Comparison of ENCODE assay signal across 14 cellular contexts in the genomic region with DNA sequence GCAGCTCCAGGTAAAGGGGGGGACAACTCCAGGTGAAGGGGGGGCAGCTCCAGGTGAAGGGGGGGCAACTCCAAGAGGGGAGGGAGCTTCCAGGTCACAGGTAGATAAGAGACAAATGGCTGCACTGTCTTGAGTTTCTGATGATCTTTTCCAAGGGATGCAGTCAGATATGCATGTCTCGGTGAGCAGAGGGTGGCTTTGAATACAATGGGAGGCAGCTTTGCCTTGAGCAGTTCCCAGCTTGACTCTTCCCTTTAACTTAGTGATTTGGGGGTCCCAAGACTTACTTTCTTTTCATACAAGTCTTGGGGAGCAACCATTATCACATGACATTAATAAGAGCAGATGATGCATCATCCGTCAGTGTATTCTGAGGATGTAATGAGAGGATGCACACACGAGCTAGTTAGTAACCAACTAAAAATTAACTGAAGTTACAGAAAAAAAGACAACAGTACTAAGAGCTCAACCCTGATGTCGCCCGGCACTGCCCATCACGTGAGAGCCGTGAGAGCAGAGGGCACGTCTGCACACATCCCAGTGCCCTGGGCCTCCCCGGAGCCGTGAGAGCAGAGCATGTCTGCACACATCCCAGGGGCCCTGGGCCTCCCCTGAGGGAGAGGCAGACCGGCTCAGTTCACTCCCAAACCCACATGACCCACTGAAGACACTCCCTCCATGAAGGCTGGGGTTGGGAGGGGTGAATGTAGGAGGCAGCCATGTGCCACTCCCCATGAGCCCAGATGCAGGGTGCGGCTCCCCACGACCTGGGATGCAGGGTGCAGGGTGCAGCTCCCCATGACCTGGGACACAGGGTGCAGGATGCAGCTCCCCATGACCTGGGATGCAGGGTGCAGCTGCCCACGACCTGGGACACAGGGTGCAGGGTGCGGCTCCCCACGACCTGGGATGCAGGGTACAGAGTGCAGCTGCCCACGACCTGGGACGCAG. TPM values are rescaled to one million over a fixed set of nuclear protein-coding genes. Genes with fewer than 3 reads are reported as not detected.
A peak's percentile ranks its signal among the peaks of the same experiment; 100 is the strongest.
DNase-seq lines count a peak whose midpoint lies in the region; ATAC-seq and TF ChIP-seq lines count a peak whose summit lies in the region.
"Had no signal": no experiment of that assay in that cellular context is flagged by ENCODE, and none has a peak within 500 bp of the region (broad histone marks: within the 10 kb centered on the region; RNA-seq: fewer than 3 reads in every experiment).

No MANE protein-coding gene starts in this region.

- peak; percentile 71 for ATAC-seq in DND-41 (ENCODE audit: insufficient read depth, low read depth)
- ATAC-seq in Panc1, result peak; percentile 59
- ATAC-seq in mucosa of descending colon, result peak; percentile 21
- ATAC-seq: activated CD8-positive, alpha-beta memory T cell treated with anti-CD3 and anti-CD28 coated beads, Interleukin-2, amount 10 ng/mL, durations not matched to agents 7 days and 5 days; Right ventricle myocardium inferior had no signal

- peak overlapping the region; percentile 44 for H3K4me3 Mint-ChIP-seq in endothelial cell (ENCODE audit: unreplicated experiment)
- H3K4me3 Mint-ChIP-seq: activated CD8-positive, alpha-beta memory T cell treated with anti-CD3 and anti-CD28 coated beads, Interleukin-2, amount 10 ng/mL, durations not matched to agents 7 days and 5 days; B cell had no signal

- POLR2A ChIA-PET in Panc1 (lab: Charles Lee), result interaction anchor here (0.7 kb wide), 2 partner anchors 16 to 105 kb away, joined by 3 to 5 read pairs; no protein-coding TSS in a partner anchor

- peaks cover 6% of the 10 kb centered on the region for H3K36me3 Mint-ChIP-seq in endothelial cell (ENCODE audit: low read depth, unreplicated experiment)
- H3K36me3 Mint-ChIP-seq: activated CD8-positive, alpha-beta memory T cell treated with anti-CD3 and anti-CD28 coated beads, Interleukin-2, amount 10 ng/mL, durations not matched to agents 7 days and 5 days had no signal

- TF ChIP-seq EP300 in tibial nerve (IDR thresholded peaks at IDR 0.05), result no peak

- no peak for TF ChIP-seq CTCF in DND-41 (IDR thresholded peaks at IDR 0.05; ENCODE audit: borderline replicate concordance, extremely low read depth, low read length, poor library complexity, severe bottlenecking)
- no peak for TF ChIP-seq CTCF in Panc1 (IDR thresholded peaks at IDR 0.05)
- no peak for TF ChIP-seq CTCF in endothelial cell (IDR thresholded peaks at IDR 0.05; ENCODE audit: unreplicated experiment)
- no peak for TF ChIP-seq CTCF in mucosa of descending colon (IDR thresholded peaks at IDR 0.05)
- no peak for TF ChIP-seq CTCF in testis (IDR thresholded peaks at IDR 0.05)
- TF ChIP-seq CTCF in tibial nerve (IDR thresholded peaks at IDR 0.05), result no peak

- H4K20me1 ChIP-seq in DND-41 (ENCODE audit: insufficient read depth, low read length), result no peaks in the 10 kb centered on the region; the same call in 1 of the 2 replicates

- TF ChIP-seq POLR2A in testis (IDR thresholded peaks at IDR 0.05) (no peak), tibial nerve (IDR thresholded peaks at IDR 0.05) (no peak)

- H3K4me1 Mint-ChIP-seq in endothelial cell (ENCODE audit: unreplicated experiment), result peaks cover 38% of the 10 kb centered on the region
- H3K4me1 Mint-ChIP-seq: activated CD8-positive, alpha-beta memory T cell treated with anti-CD3 and anti-CD28 coated beads, Interleukin-2, amount 10 ng/mL, durations not matched to agents 7 days and 5 days had no signal

- H3K9me3 ChIP-seq in DND-41 (ENCODE audit: insufficient read depth, low read length, severe bottlenecking), result no peaks in the 10 kb centered on the region
- no peaks in the 10 kb centered on the region for H3K9me3 ChIP-seq in Panc1 (ENCODE audit: control insufficient read depth, insufficient read depth, low read depth, low read length)
- H3K9me3 ChIP-seq in mucosa of descending colon, result no peaks in the 10 kb centered on the region
- H3K9me3 ChIP-seq in testis, result no peaks in the 10 kb centered on the region
- H3K9me3 ChIP-seq in tibial nerve, result no peaks in the 10 kb centered on the region
- H3K9me3 ChIP-seq: prostate gland had no signal

- H3K79me2 ChIP-seq in DND-41 (ENCODE audit: insufficient read depth, low read length), result no peaks in the 10 kb centered on the region

- in situ Hi-C loops in Panc1 (cut with HindIII; ENCODE audit: low pct_unique_long_range_greater_than_20kb, low sequenced_read_pairs), result no loop called here

- CTCF ChIA-PET in Panc1 (lab: Charles Lee), result interaction anchor here (0.6 to 0.7 kb wide), 2 partner anchors 7 to 73 kb away, joined by 3 to 6 read pairs; no protein-coding TSS in a partner anchor

- H3K27me3 Mint-ChIP-seq in endothelial cell (ENCODE audit: unreplicated experiment), result peaks cover 8% of the 10 kb centered on the region
- H3K27me3 Mint-ChIP-seq: activated CD8-positive, alpha-beta memory T cell treated with anti-CD3 and anti-CD28 coated beads, Interleukin-2, amount 10 ng/mL, durations not matched to agents 7 days and 5 days; B cell had no signal

- DNase-seq in DND-41, result no peak
- no peak for DNase-seq in Panc1 (ENCODE audit: low read depth, low spot score)
- no peak for DNase-seq in endothelial cell (ENCODE audit: low spot score)
- no peak for DNase-seq in mucosa of descending colon
- DNase-seq in testis, result no peak
- DNase-seq in tibial nerve (ENCODE audit: low spot score in 2 of 2), result no peak
- no peak for DNase-seq in activated T-cell treated with anti-CD3 and anti-CD28 coated beads for 4 hours
- no peak for DNase-seq in activated CD4-positive, alpha-beta T cell treated with anti-CD3 and anti-CD28 coated beads for 4 hours
- DNase-seq: activated CD8-positive, alpha-beta memory T cell treated with anti-CD3 and anti-CD28 coated beads, Interleukin-2, amount 10 ng/mL, durations not matched to agents 7 days and 5 days; activated naive CD4-positive, alpha-beta T cell treated with anti-CD3 and anti-CD28 coated beads, Interleukin-2, amount 50 U/mL, for 16 hours; stimulated activated CD4-positive, alpha-beta T cell treated with anti-CD3 and anti-CD28 coated beads, Interleukin-2, amount 100 ng/mL, for 24 hours had no signal

- H3K27ac ChIP-seq in DND-41 (ENCODE audit: low read length) (no peak overlapping the region), Panc1 (ENCODE audit: low read length) (no peak overlapping the region), testis (no peak overlapping the region), tibial nerve (no peak overlapping the region)
- H3K27ac ChIP-seq: prostate gland had no signal

- H3K27me3 ChIP-seq in DND-41 (ENCODE audit: insufficient read depth, low read length, poor library complexity) (no peaks in the 10 kb centered on the region), Panc1 (ENCODE audit: control insufficient read depth, insufficient read depth, low read length) (no peaks in the 10 kb centered on the region), testis (no peaks in the 10 kb centered on the region), tibial nerve (no peaks in the 10 kb centered on the region)

- no peak overlapping the region for H2AFZ ChIP-seq in DND-41 (ENCODE audit: low read depth, low read length)

- H3K36me3 ChIP-seq in DND-41 (ENCODE audit: insufficient read depth, low read length) (no peaks in the 10 kb centered on the region), Panc1 (ENCODE audit: control insufficient read depth, insufficient read depth, low read length) (no peaks in the 10 kb centered on the region), mucosa of descending colon (ENCODE audit: low read depth) (no peaks in the 10 kb centered on the region), testis (ENCODE audit: low read depth, missing control alignments) (no peaks in the 10 kb centered on the region), tibial nerve (peaks cover 0 to 8% (median 0%) of the 10 kb centered on the region in 3 donors)
- H3K36me3 ChIP-seq: prostate gland had no signal

- no TSS peak for BruUV-seq in Panc1 (replicated peaks; lab: Mats Ljungman, UMichigan)

- H3K4me1 ChIP-seq in DND-41 (ENCODE audit: insufficient read depth, low read length), result no peaks in the 10 kb centered on the region
- peaks cover 18% of the 10 kb centered on the region for H3K4me1 ChIP-seq in Panc1 (ENCODE audit: control insufficient read depth, insufficient read depth, low read length)
- peaks cover 15% of the 10 kb centered on the region for H3K4me1 ChIP-seq in mucosa of descending colon (ENCODE audit: low read depth)
- peaks cover 5% of the 10 kb centered on the region for H3K4me1 ChIP-seq in testis
- peaks cover 0 to 48% (median 12%) of the 10 kb centered on the region in 4 donors for H3K4me1 ChIP-seq in tibial nerve

- H3K9ac ChIP-seq in DND-41 (ENCODE audit: low read depth, low read length), result no peak overlapping the region

- no peaks in the 10 kb centered on the region for H3K9me3 Mint-ChIP-seq in endothelial cell (ENCODE audit: unreplicated experiment)

- H3K27ac Mint-ChIP-seq in endothelial cell (ENCODE audit: unreplicated experiment), result no peak overlapping the region
- H3K27ac Mint-ChIP-seq: activated CD8-positive, alpha-beta memory T cell treated with anti-CD3 and anti-CD28 coated beads, Interleukin-2, amount 10 ng/mL, durations not matched to agents 7 days and 5 days; B cell had no signal

- WGBS in testis, 2 donors, result 76 to 82% methylated on average over 11 to 14 of the region's 18 CpGs
- 50 to 61% methylated on average over 18 of the region's 18 CpGs for WGBS in tibial nerve, 2 donors

- H3K4me3 ChIP-seq in DND-41 (ENCODE audit: low read depth in 1 of 2, low read length in 2 of 2), result no peak overlapping the region
- H3K4me3 ChIP-seq in Panc1 (ENCODE audit: low read depth in 2 of 2, low read length in 2 of 2), result no peak overlapping the region
- H3K4me3 ChIP-seq in mucosa of descending colon, result no peak overlapping the region
- H3K4me3 ChIP-seq in testis, result no peak overlapping the region
- no peak overlapping the region for H3K4me3 ChIP-seq in tibial nerve
- H3K4me3 ChIP-seq: prostate gland had no signal

- H3K4me2 ChIP-seq in DND-41 (ENCODE audit: insufficient read depth, low read length), result no peak overlapping the region

- intact Hi-C loops in Panc1 (cut with micrococcal nuclease; ENCODE audit: unreplicated experiment) (no loop called here), mucosa of descending colon (cut with DNase I, micrococcal nuclease) (no loop called here), testis (cut with DNase I; ENCODE audit: low total_unique reads) (no loop called here)

RNA-seq across cellular contexts. Expression of a gene that starts 39.4 kb away (rescaled TPM):
- total RNA-seq in Panc1 (2021; ENCODE audit: unreplicated experiment) (2.5 TPM), endothelial cell (ENCODE audit: unreplicated experiment) (521 TPM), mucosa of descending colon (10 to 100 TPM in 2 of 3 donors, 1 to 10 TPM in 1; 9.3 to 52.4 (median 11.9) TPM), testis (10 to 100 TPM; 33.8 to 41.8 TPM), tibial nerve (10 to 100 TPM; 40.4 to 72.6 (median 52.4) TPM)
- polyA plus RNA-seq in Panc1 (2012; ENCODE audit: insufficient read length), result 4.5 TPM
- 26.7 TPM for polyA plus RNA-seq in testis (ENCODE audit: insufficient read depth, low read depth, low replicate concordance)

Comparison
In these comparisons a context has a peak if more than half of its experiments do, and no peak if none do; other contexts are left out.
1. ATAC-seq: peak in every context shown above with its lines; median percentile 71 in DND-41; 59 in Panc1; 21 in mucosa of descending colon.